In the genomic region with DNA sequence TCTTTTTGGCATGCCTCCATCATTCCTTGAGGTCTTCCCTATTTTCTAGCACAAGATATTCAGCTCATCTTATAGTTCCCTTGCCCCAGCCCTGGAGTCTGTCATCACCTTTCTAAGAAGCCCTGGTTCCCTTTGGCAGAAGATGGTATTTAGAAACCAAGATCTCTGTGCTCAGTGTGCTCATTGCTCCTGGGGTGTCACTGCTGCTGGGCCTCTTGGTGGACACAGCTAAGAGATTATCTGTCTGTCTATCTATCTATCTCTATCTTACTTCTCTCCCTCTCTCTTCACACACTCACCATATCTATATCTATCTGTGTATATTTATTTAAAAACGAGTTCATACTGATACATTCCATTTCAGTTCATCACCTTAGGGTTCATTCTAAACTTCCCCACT, we compare ENCODE assay signal across 35 cellular contexts.
"Had no signal": no experiment of that assay in that cellular context is flagged by ENCODE, and none has a peak within 500 bp of the region (broad histone marks: within the 10 kb centered on the region; RNA-seq: fewer than 3 reads in every experiment).

No MANE protein-coding gene starts in this region.

- H3K4me3 ChIP-seq: MG63 had no signal

- DNase-seq: Karpas-422, Kasumi-1, MG63, MM.1S, MV-4-11, NCI-H1048, NCI-H1092, NCI-H1092 treated with DMSO at 0.1 percent for 48 hours, NCI-H1105, NCI-H1105 treated with DMSO at 0.1 percent for 48 hours, NCI-H1417, NCI-H1417 treated with DMSO at 0.1 percent for 48 hours, NCI-H1436, NCI-H1436 treated with DMSO at 0.1 percent for 48 hours, NCI-H146, NCI-H1694, NCI-H1694 treated with DMSO at 0.1 percent for 48 hours, NCI-H187, NCI-H187 treated with DMSO at 0.1 percent for 48 hours, NCI-H1930, NCI-H2029, NCI-H2029 treated with DMSO at 0.1 percent for 48 hours, NCI-H2081, NCI-H2081 treated with DMSO at 0.1 percent for 48 hours, NCI-H2107, NCI-H2171, NCI-H2171 treated with DMSO at 0.1 percent for 48 hours, NCI-H2227 treated with DMSO at 0.1 percent for 48 hours, NCI-H226, NCI-H345, NCI-H446, NCI-H446 treated with DMSO at 0.1 percent for 48 hours, NCI-H510A, NCI-H510A treated with DMSO at 0.1 percent for 48 hours, NCI-H524 had no signal

- H3K36me3 ChIP-seq: MG63 had no signal

- H3K27me3 ChIP-seq: MG63 had no signal
